Comparison of ENCODE assay signal across 10 cellular contexts in the genomic region with DNA sequence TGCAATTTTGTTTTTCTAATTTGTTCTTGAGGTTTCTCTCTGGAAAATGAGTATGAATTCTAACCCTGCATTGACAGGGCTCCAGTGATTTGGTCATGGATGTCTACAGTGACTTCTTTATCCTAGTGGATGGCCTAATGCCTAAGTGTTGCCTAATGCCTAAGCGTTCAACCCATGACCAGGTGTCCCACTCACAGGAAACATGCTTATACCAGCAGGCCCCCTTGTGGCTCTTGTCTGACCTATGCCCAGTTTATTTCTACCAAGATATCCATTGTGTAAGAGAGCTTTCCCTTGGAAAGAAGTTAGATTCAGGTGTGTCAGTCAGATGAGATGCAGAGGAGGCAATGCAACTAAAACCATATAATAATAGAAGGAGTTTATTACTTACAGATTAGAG.
A peak's percentile ranks its signal among the peaks of the same experiment; 100 is the strongest.
DNase-seq lines count a peak whose midpoint lies in the region; ATAC-seq and TF ChIP-seq lines count a peak whose summit lies in the region.
"Had no signal": no experiment of that assay in that cellular context is flagged by ENCODE, and none has a peak within 500 bp of the region (broad histone marks: within the 10 kb centered on the region; RNA-seq: fewer than 3 reads in every experiment).

No MANE protein-coding gene starts in this region.

- no peaks in the 10 kb centered on the region for H3K9me3 Mint-ChIP-seq in activated CD4-positive, alpha-beta T cell treated with anti-CD3 and anti-CD28 coated beads, Interleukin-2, amount 10 ng/mL, durations not matched to agents 24 days and 14 days

- no peak for TF ChIP-seq EP300 in Ishikawa (IDR thresholded peaks at IDR 0.05; ENCODE audit: borderline replicate concordance)

- intact Hi-C loops in activated CD4-positive, alpha-beta T cell treated with anti-CD3 and anti-CD28 coated beads, Interleukin-2, amount 10 ng/mL, durations not matched to agents 24 days and 14 days (cut with micrococcal nuclease): no loop called here

- DNase-seq in NCI-H1105 treated with DMSO at 0.1 percent for 48 hours (lab: John Stamatoyannopoulos, UW) (peak; percentile 16), NCI-H1105 (lab: John Stamatoyannopoulos, UW) (no peak), OCI-M1 (lab: John Stamatoyannopoulos, UW) (peak; percentile 21), islet precursor cell (peak; percentile 62)
- no peak for DNase-seq in activated CD4-positive, alpha-beta T cell treated with anti-CD3 and anti-CD28 coated beads, Interleukin-2, amount 10 ng/mL, durations not matched to agents 24 days and 14 days
- DNase-seq: mucosa of descending colon, NCI-H2107 had no signal

- no peak overlapping the region for H3K27ac Mint-ChIP-seq in activated CD4-positive, alpha-beta T cell treated with anti-CD3 and anti-CD28 coated beads, Interleukin-2, amount 10 ng/mL, durations not matched to agents 24 days and 14 days

- H3K36me3 Mint-ChIP-seq in activated CD4-positive, alpha-beta T cell treated with anti-CD3 and anti-CD28 coated beads, Interleukin-2, amount 10 ng/mL, durations not matched to agents 24 days and 14 days (ENCODE audit: low read depth): no peaks in the 10 kb centered on the region

- no peak for ATAC-seq in HG02884 (IDR thresholded peaks at IDR 0.05; ENCODE audit: unreplicated experiment)
- ATAC-seq in GM21619 (IDR thresholded peaks at IDR 0.05; ENCODE audit: unreplicated experiment): no peak
- ATAC-seq: mucosa of descending colon had no signal

- no peaks in the 10 kb centered on the region for H3K4me1 Mint-ChIP-seq in activated CD4-positive, alpha-beta T cell treated with anti-CD3 and anti-CD28 coated beads, Interleukin-2, amount 10 ng/mL, durations not matched to agents 24 days and 14 days

- no peak overlapping the region for H3K4me3 Mint-ChIP-seq in activated CD4-positive, alpha-beta T cell treated with anti-CD3 and anti-CD28 coated beads, Interleukin-2, amount 10 ng/mL, durations not matched to agents 24 days and 14 days

- TF ChIP-seq RAD21 in Ishikawa (IDR thresholded peaks at IDR 0.05; ENCODE audit: low read depth): peak; percentile 49

- no peaks in the 10 kb centered on the region for H3K27me3 Mint-ChIP-seq in activated CD4-positive, alpha-beta T cell treated with anti-CD3 and anti-CD28 coated beads, Interleukin-2, amount 10 ng/mL, durations not matched to agents 24 days and 14 days

TF ChIP-seq in Ishikawa, 13 proteins besides CTCF, POLR2A, EP300 and RAD21:
- no peak for TF ChIP-seq FOXM1 (IDR thresholded peaks at IDR 0.05; ENCODE audit: borderline replicate concordance, low read depth)
- no peak for TF ChIP-seq TCF12 (IDR thresholded peaks at IDR 0.05; ENCODE audit: low read depth)
- TF ChIP-seq, protein P1, sequence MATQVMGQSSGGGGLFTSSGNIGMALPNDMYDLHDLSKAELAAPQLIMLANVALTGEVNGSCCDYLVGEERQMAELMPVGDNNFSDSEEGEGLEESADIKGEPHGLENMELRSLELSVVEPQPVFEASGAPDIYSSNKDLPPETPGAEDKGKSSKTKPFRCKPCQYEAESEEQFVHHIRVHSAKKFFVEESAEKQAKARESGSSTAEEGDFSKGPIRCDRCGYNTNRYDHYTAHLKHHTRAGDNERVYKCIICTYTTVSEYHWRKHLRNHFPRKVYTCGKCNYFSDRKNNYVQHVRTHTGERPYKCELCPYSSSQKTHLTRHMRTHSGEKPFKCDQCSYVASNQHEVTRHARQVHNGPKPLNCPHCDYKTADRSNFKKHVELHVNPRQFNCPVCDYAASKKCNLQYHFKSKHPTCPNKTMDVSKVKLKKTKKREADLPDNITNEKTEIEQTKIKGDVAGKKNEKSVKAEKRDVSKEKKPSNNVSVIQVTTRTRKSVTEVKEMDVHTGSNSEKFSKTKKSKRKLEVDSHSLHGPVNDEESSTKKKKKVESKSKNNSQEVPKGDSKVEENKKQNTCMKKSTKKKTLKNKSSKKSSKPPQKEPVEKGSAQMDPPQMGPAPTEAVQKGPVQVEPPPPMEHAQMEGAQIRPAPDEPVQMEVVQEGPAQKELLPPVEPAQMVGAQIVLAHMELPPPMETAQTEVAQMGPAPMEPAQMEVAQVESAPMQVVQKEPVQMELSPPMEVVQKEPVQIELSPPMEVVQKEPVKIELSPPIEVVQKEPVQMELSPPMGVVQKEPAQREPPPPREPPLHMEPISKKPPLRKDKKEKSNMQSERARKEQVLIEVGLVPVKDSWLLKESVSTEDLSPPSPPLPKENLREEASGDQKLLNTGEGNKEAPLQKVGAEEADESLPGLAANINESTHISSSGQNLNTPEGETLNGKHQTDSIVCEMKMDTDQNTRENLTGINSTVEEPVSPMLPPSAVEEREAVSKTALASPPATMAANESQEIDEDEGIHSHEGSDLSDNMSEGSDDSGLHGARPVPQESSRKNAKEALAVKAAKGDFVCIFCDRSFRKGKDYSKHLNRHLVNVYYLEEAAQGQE (IDR thresholded peaks at IDR 0.05; ENCODE audit: low read depth): no peak
- no peak for TF ChIP-seq EGR1 (IDR thresholded peaks at IDR 0.05)
- TF ChIP-seq YY1 (IDR thresholded peaks at IDR 0.05; ENCODE audit: low read depth): no peak
- no peak for TF ChIP-seq TAF1 (IDR thresholded peaks at IDR 0.05; ENCODE audit: low read depth)
- TF ChIP-seq CEBPB (IDR thresholded peaks at IDR 0.05): 0 out of 2 replicates have a peak, but pooled peaks have one; percentile 29

Comparison
In these comparisons a context has a peak if more than half of its experiments do, and no peak if none do; other contexts are left out.
1. DNase-seq: peak in NCI-H1105 treated with DMSO at 0.1 percent for 48 hours (single experiment), OCI-M1 (single experiment) and islet precursor cell (single experiment); none in NCI-H1105 (single experiment) and activated CD4-positive, alpha-beta T cell treated with anti-CD3 and anti-CD28 coated beads, Interleukin-2, amount 10 ng/mL, durations not matched to agents 24 days and 14 days (single experiment).